Comparison of ENCODE assay signal across 30 cellular contexts in the genomic region with DNA sequence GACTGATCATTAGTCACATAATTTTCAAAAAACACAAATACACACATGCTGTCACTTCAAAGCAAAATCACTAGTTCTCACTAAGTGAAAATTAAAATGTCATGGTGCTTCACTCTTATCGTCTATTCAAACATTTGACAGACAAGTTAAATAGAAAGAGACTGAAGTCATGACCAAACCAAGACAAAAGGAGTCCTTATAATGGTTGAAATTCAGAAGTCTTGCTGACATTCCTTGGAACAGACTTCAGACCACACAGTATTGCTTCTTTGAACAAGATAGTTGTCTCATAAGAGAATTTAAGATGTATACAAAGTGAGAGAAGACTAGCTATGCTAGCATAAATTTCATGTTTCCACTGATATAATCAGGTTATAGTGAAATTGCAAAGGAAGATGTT.
"Had no signal": no experiment of that assay in that cellular context is flagged by ENCODE, and none has a peak within 500 bp of the region (broad histone marks: within the 10 kb centered on the region; RNA-seq: fewer than 3 reads in every experiment).

No MANE protein-coding gene starts in this region.

- H3K27me3 ChIP-seq: brain microvascular endothelial cell had no signal

- H3K27ac ChIP-seq: brain microvascular endothelial cell, KMS-11, PC-9, SK-N-MC had no signal

- H3K36me3 ChIP-seq: brain microvascular endothelial cell had no signal

- H3K9ac ChIP-seq: KMS-11 had no signal

- H2AFZ ChIP-seq: PC-9 had no signal

- H3K4me2 ChIP-seq: KMS-11, PC-9 had no signal

- DNase-seq: activated CD4-positive, alpha-beta T cell treated with anti-CD3 and anti-CD28 coated beads, Interleukin-2, amount 10 ng/mL, durations not matched to agents 24 days and 14 days; activated CD4-positive, alpha-beta T cell treated with anti-CD3 and anti-CD28 coated beads, Interleukin-2, amount 50 U/mL, for 4 hours; activated CD8-positive, alpha-beta T cell treated with anti-CD3 and anti-CD28 coated beads for 36 hours; activated effector memory CD4-positive, alpha-beta T cell treated with anti-CD3 and anti-CD28 coated beads, Interleukin-2, amount 50 U/mL, for 16 hours; activated naive CD4-positive, alpha-beta T cell; activated naive CD4-positive, alpha-beta T cell treated with anti-CD3 and anti-CD28 coated beads, Interleukin-2, amount 50 U/mL, for 16 hours; activated naive CD8-positive, alpha-beta T cell treated with anti-CD3 and anti-CD28 coated beads for 36 hours; activated T-cell treated with anti-CD3 and anti-CD28 coated beads, Interleukin-2, amount 50 U/mL, for 1 hour; activated T-cell treated with anti-CD3 and anti-CD28 coated beads, Interleukin-2, amount 50 U/mL, for 72 hours; amniotic stem cell; aorta; brain microvascular endothelial cell; central memory CD4-positive, alpha-beta T cell; MM.1S; MV-4-11; NCI-H1092; NCI-H1436 treated with DMSO at 0.1 percent for 48 hours; NCI-H187; NCI-H2029 treated with DMSO at 0.1 percent for 48 hours; NCI-H2107; NCI-H2171; NCI-H510A; NCI-H526; NCI-H748 treated with DMSO at 0.1 percent for 48 hours; PC-9; Right ventricle myocardium superior; T1000 had no signal

- ATAC-seq: activated CD8-positive, alpha-beta T cell treated with anti-CD3 and anti-CD28 coated beads for 36 hours; activated T-cell treated with anti-CD3 and anti-CD28 coated beads, Interleukin-2, amount 50 U/mL, for 72 hours; activated T-helper 17 cell treated with anti-CD3 and anti-CD28 coated beads, Interleukin-2, amount 50 U/mL, for 72 hours had no signal

- H3K4me3 ChIP-seq: PC-9, SK-N-MC had no signal
